In genomic region chr19:57302727-57303401, GRCh38 we compare ENCODE assay signal across 16 cellular contexts. TPM values are rescaled to one million over a fixed set of nuclear protein-coding genes. Genes with fewer than 3 reads are reported as not detected.
DNase-seq lines count a peak whose midpoint lies in the region; ATAC-seq, FAIRE-seq and TF ChIP-seq lines count a peak whose summit lies in the region.
"Had no signal": no experiment of that assay in that cellular context is flagged by ENCODE, and none has a peak within 500 bp of the region (broad histone marks: within the 10 kb centered on the region; RNA-seq: fewer than 3 reads in every experiment).

No MANE protein-coding gene starts in this region.

- peaks cover 46% of the 10 kb centered on the region for H4K20me1 ChIP-seq in astrocyte (ENCODE audit: insufficient read depth, low read length)

- no peak for DNase-seq in heart left ventricle
- DNase-seq in cardiac septum (ENCODE audit: low spot score), result no peak
- peak; percentile 61 for DNase-seq in astrocyte (ENCODE audit: low read depth)
- DNase-seq in iPS-NIHi11 (ENCODE audit: low spot score), result peak; percentile 21
- DNase-seq in stimulated activated naive B cell treated with anti-CD40 and anti-IgM and Interleukin-4, amounts not matched to agents 10 μg/mL and 1 μg/mL and 100 μg/mL, for 72 hours, result no peak
- no peak for DNase-seq in T-cell
- DNase-seq in NCI-H128 (lab: John Stamatoyannopoulos, UW; ENCODE audit: unreplicated experiment), result no peak
- DNase-seq: activated CD4-positive, CD25-positive, alpha-beta regulatory T cell; activated CD8-positive, alpha-beta memory T cell treated with anti-CD3 and anti-CD28 coated beads, Interleukin-2, amount 10 ng/mL, durations not matched to agents 7 days and 5 days; activated naive CD4-positive, alpha-beta T cell treated with Interleukin-2 at 50 U/mL for 16 hours; central memory CD4-positive, alpha-beta T cell; DMS153; hippocampal formation had no signal

- H3K27me3 Mint-ChIP-seq in astrocyte (ENCODE audit: low read depth, unreplicated experiment) (no peaks in the 10 kb centered on the region), T-cell (no peaks in the 10 kb centered on the region)
- H3K27me3 Mint-ChIP-seq in stimulated activated naive B cell treated with anti-CD40 and anti-IgM and Interleukin-4, amounts not matched to agents 10 μg/mL and 1 μg/mL and 100 μg/mL, for 72 hours, result no peaks in the 10 kb centered on the region
- H3K27me3 Mint-ChIP-seq: activated CD8-positive, alpha-beta memory T cell treated with anti-CD3 and anti-CD28 coated beads, Interleukin-2, amount 10 ng/mL, durations not matched to agents 7 days and 5 days had no signal

- H3K4me3 ChIP-seq in heart left ventricle, result no peak overlapping the region
- H3K4me3 ChIP-seq in astrocyte (ENCODE audit: insufficient read depth, low read depth, low read length), result no peak overlapping the region

- peak overlapping the region; percentile 10 for H3K4me2 ChIP-seq in astrocyte (ENCODE audit: low read length)

- H3K4me3 Mint-ChIP-seq in astrocyte (ENCODE audit: unreplicated experiment) (peak overlapping the region; percentile 52), T-cell (no peak overlapping the region)
- no peak overlapping the region for H3K4me3 Mint-ChIP-seq in stimulated activated naive B cell treated with anti-CD40 and anti-IgM and Interleukin-4, amounts not matched to agents 10 μg/mL and 1 μg/mL and 100 μg/mL, for 72 hours
- H3K4me3 Mint-ChIP-seq: activated CD8-positive, alpha-beta memory T cell treated with anti-CD3 and anti-CD28 coated beads, Interleukin-2, amount 10 ng/mL, durations not matched to agents 7 days and 5 days had no signal

- H3K4me1 Mint-ChIP-seq in astrocyte (ENCODE audit: low read depth, unreplicated experiment) (peaks cover 24% of the 10 kb centered on the region), T-cell (peaks cover 0 to 13% (median 9%) of the 10 kb centered on the region in 3 donors)
- H3K4me1 Mint-ChIP-seq in stimulated activated naive B cell treated with anti-CD40 and anti-IgM and Interleukin-4, amounts not matched to agents 10 μg/mL and 1 μg/mL and 100 μg/mL, for 72 hours, result peaks cover 14 to 44% of the 10 kb centered on the region in 2 donors
- H3K4me1 Mint-ChIP-seq: activated CD8-positive, alpha-beta memory T cell treated with anti-CD3 and anti-CD28 coated beads, Interleukin-2, amount 10 ng/mL, durations not matched to agents 7 days and 5 days had no signal

- peak overlapping the region; percentile 68 for H3K27ac Mint-ChIP-seq in astrocyte (ENCODE audit: unreplicated experiment)
- H3K27ac Mint-ChIP-seq in stimulated activated naive B cell treated with anti-CD40 and anti-IgM and Interleukin-4, amounts not matched to agents 10 μg/mL and 1 μg/mL and 100 μg/mL, for 72 hours, result peak overlapping the region; percentile 73
- H3K27ac Mint-ChIP-seq in T-cell, result no peak overlapping the region
- H3K27ac Mint-ChIP-seq: activated CD8-positive, alpha-beta memory T cell treated with anti-CD3 and anti-CD28 coated beads, Interleukin-2, amount 10 ng/mL, durations not matched to agents 7 days and 5 days had no signal

- H3K36me3 ChIP-seq in heart left ventricle (peaks cover 0 to 46% (median 34%) of the 10 kb centered on the region in 9 donors), astrocyte (ENCODE audit: insufficient read depth, low read length) (peaks cover 17% of the 10 kb centered on the region)

- CTCF ChIA-PET in T-cell (lab: Charles Lee), result no interaction called here

- ATAC-seq in heart left ventricle (peak in 3 of 4 donors; percentile 18 to 55 (median 30)), T-cell (replicated peaks in 1 of 4) (no peak), HG02938 (IDR thresholded peaks at IDR 0.05; ENCODE audit: unreplicated experiment) (no peak)
- ATAC-seq in stimulated activated naive B cell treated with anti-CD40 and anti-IgM and Interleukin-4, amounts not matched to agents 10 μg/mL and 1 μg/mL and 100 μg/mL, for 72 hours (replicated peaks), result no peak
- ATAC-seq: activated CD8-positive, alpha-beta memory T cell treated with anti-CD3 and anti-CD28 coated beads, Interleukin-2, amount 10 ng/mL, durations not matched to agents 7 days and 5 days had no signal

- no peak for TF ChIP-seq POLR2A in heart left ventricle (IDR thresholded peaks at IDR 0.05)

- no peak overlapping the region for H3K9ac ChIP-seq in astrocyte (ENCODE audit: low read length)

- H3K27ac ChIP-seq in heart left ventricle, result no peak overlapping the region
- peak overlapping the region; percentile 44 for H3K27ac ChIP-seq in astrocyte (ENCODE audit: low read depth, low read length)

- H3K9me3 Mint-ChIP-seq in astrocyte (ENCODE audit: unreplicated experiment), result no peaks in the 10 kb centered on the region
- no peaks in the 10 kb centered on the region for H3K9me3 Mint-ChIP-seq in stimulated activated naive B cell treated with anti-CD40 and anti-IgM and Interleukin-4, amounts not matched to agents 10 μg/mL and 1 μg/mL and 100 μg/mL, for 72 hours
- peaks cover 3 to 15% (median 10%) of the 10 kb centered on the region in 3 donors for H3K9me3 Mint-ChIP-seq in T-cell

- WGBS in heart left ventricle, 4 donors, result 81 to 92% (median 84%) methylated on average over 7 of the region's 7 CpGs

- TF ChIP-seq CTCF in heart left ventricle (IDR thresholded peaks at IDR 0.05), result no peak
- no peak for TF ChIP-seq CTCF in astrocyte (IDR thresholded peaks at IDR 0.05; ENCODE audit: insufficient read depth, low read depth, low read length)

- POLR2A ChIA-PET in T-cell (lab: Charles Lee), result interaction anchor here in 1 of 2 donors (0.5 to 0.7 kb wide), 2 partner anchors 48 to 480 kb away, joined by 3 to 4 read pairs; no protein-coding TSS in a partner anchor

- FAIRE-seq in astrocyte (lab: Jason Lieb, UNC), result no peak
- FAIRE-seq: A204.1, endothelial cell of umbilical vein had no signal

- no peak overlapping the region for H2AFZ ChIP-seq in astrocyte (ENCODE audit: low read depth, low read length)

- intact Hi-C loops in heart left ventricle (cut with DNase I) (no loop called here), cardiac septum (cut with DNase I) (no loop called here)

- peaks cover 20% of the 10 kb centered on the region for H3K36me3 Mint-ChIP-seq in astrocyte (ENCODE audit: low read depth, unreplicated experiment)
- H3K36me3 Mint-ChIP-seq in stimulated activated naive B cell treated with anti-CD40 and anti-IgM and Interleukin-4, amounts not matched to agents 10 μg/mL and 1 μg/mL and 100 μg/mL, for 72 hours, result peaks cover 35 to 50% of the 10 kb centered on the region in 2 donors
- H3K36me3 Mint-ChIP-seq in T-cell, result peaks cover 55% of the 10 kb centered on the region

- H3K4me1 ChIP-seq in heart left ventricle, result peaks cover 0 to 16% (median 5%) of the 10 kb centered on the region in 12 donors
- H3K4me1 ChIP-seq in astrocyte (ENCODE audit: insufficient read depth, low read length), result peaks cover 20% of the 10 kb centered on the region

- H3K79me2 ChIP-seq in astrocyte (ENCODE audit: insufficient read depth, low read length), result peaks cover 52% of the 10 kb centered on the region

- H3K27me3 ChIP-seq in heart left ventricle (no peaks in the 10 kb centered on the region), astrocyte (ENCODE audit: insufficient read depth, low read length) (no peaks in the 10 kb centered on the region)

- H3K9me3 ChIP-seq in heart left ventricle (no peaks in the 10 kb centered on the region), astrocyte (ENCODE audit: insufficient read depth, low read depth, low read length) (peaks cover 2% of the 10 kb centered on the region)

RNA-seq across cellular contexts. Expression of gene ZNF543, which starts 17.4 kb away (rescaled TPM):
- total RNA-seq in heart left ventricle (1 to 10 TPM; 4.3 to 9.1 (median 7.1) TPM), cardiac septum (6.1 TPM), astrocyte (8.7 and 9.5 TPM in 2 replicates), T-cell (10 to 100 TPM in 1 of 5 donors, 1 to 10 TPM in 4; 3.9 to 11.1 (median 7.9) TPM)
- polyA plus RNA-seq in heart left ventricle, result 1 to 10 TPM; 1.6 to 2.0 TPM

RNA-seq across cellular contexts. Expression of gene ZNF460, which starts 22.6 kb away (rescaled TPM):
- total RNA-seq in heart left ventricle (10 to 100 TPM; 20.1 to 47.9 (median 38.0) TPM), cardiac septum (45.3 TPM), astrocyte (87.2 and 105 TPM in 2 replicates), T-cell (10 to 100 TPM; 65.2 to 77.3 (median 66.0) TPM)
- 1 to 10 TPM; 3.6 to 4.6 TPM for polyA plus RNA-seq in heart left ventricle

RNA-seq across cellular contexts. Expression of gene ZNF304, which starts 48.2 kb away (rescaled TPM):
- total RNA-seq in heart left ventricle, result 10 to 100 TPM in 4 of 9 donors, 1 to 10 TPM in 5; 7.0 to 14.5 (median 9.7) TPM
- 1 to 10 TPM; 2.7 to 6.1 TPM for polyA plus RNA-seq in heart left ventricle
- 10.0 TPM for total RNA-seq in cardiac septum
- 11.5 and 12.2 TPM in 2 replicates for total RNA-seq in astrocyte
- 10 to 100 TPM in 3 of 5 donors, 1 to 10 TPM in 2; 7.1 to 14.3 (median 11.8) TPM for total RNA-seq in T-cell

Comparison
In these comparisons a context has a peak if more than half of its experiments do, and no peak if none do; other contexts are left out.
1. ATAC-seq: peak in heart left ventricle (3 of 4); none in stimulated activated naive B cell treated with anti-CD40 and anti-IgM and Interleukin-4, amounts not matched to agents 10 μg/mL and 1 μg/mL and 100 μg/mL, for 72 hours (0 of 2), T-cell (0 of 4) and HG02938 (single experiment).
2. DNase-seq: peak in astrocyte (single experiment) and iPS-NIHi11 (single experiment); none in heart left ventricle (0 of 5), cardiac septum (single experiment), stimulated activated naive B cell treated with anti-CD40 and anti-IgM and Interleukin-4, amounts not matched to agents 10 μg/mL and 1 μg/mL and 100 μg/mL, for 72 hours (single experiment), T-cell (0 of 34) and NCI-H128 (single experiment).
3. H3K27ac Mint-ChIP-seq: peak in astrocyte (single experiment) and stimulated activated naive B cell treated with anti-CD40 and anti-IgM and Interleukin-4, amounts not matched to agents 10 μg/mL and 1 μg/mL and 100 μg/mL, for 72 hours (single experiment); none in T-cell (0 of 2).